ENCODE assay signal across 23 cellular contexts in genomic region chr2:10342245-10342951, GRCh38. TPM values are rescaled to one million over a fixed set of nuclear protein-coding genes. Genes with fewer than 3 reads are reported as not detected.
DNase-seq lines count a peak whose midpoint lies in the region; ATAC-seq, FAIRE-seq and TF ChIP-seq lines count a peak whose summit lies in the region.
"Had no signal": no experiment of that assay in that cellular context is flagged by ENCODE, and none has a peak within 500 bp of the region (broad histone marks: within the 10 kb centered on the region; RNA-seq: fewer than 3 reads in every experiment).

No MANE protein-coding gene starts in this region.

- peak overlapping the region; percentile 8 for H3K27ac ChIP-seq in left ventricle myocardium inferior (replicated peaks)
- H3K27ac ChIP-seq in pancreas = peak overlapping the region in 1 of 4 donors; percentile 28
- H3K27ac ChIP-seq: adrenal gland, breast epithelium, foreskin keratinocyte, stomach had no signal

- intact Hi-C loops in left ventricle myocardium inferior (cut with micrococcal nuclease) (no loop called here), cardiac septum (cut with DNase I) (no loop called here), pancreas (cut with DNase I) (no loop called here), left colon (cut with DNase I, micrococcal nuclease) (no loop called here)

- ATAC-seq in pancreas (peak in 3 of 4 donors; percentile 38 to 49 (median 38)), left colon (no peak), GM21825 (IDR thresholded peaks at IDR 0.05; ENCODE audit: unreplicated experiment) (no peak)
- ATAC-seq: foreskin keratinocyte, T-helper 17 cell had no signal

- H3K4me1 ChIP-seq in left ventricle myocardium inferior = peaks cover 52% of the 10 kb centered on the region
- H3K4me1 ChIP-seq in pancreas = peaks cover 6 to 21% (median 15%) of the 10 kb centered on the region in 3 donors
- H3K4me1 ChIP-seq: breast epithelium had no signal

- WGBS in pancreas, 2 donors = 58 to 73% methylated on average over 18 of the region's 18 CpGs

- DNase-seq in left ventricle myocardium inferior (no peak), cardiac septum (ENCODE audit: low spot score) (no peak), fibroblast of mammary gland (ENCODE audit: low read depth) (peak; percentile 38), pancreas (peak in 1 of 6 donors; percentile 45), NCI-H187 (lab: John Stamatoyannopoulos, UW) (no peak), left colon (no peak), KG1 (lab: John Stamatoyannopoulos, UW) (no peak)
- DNase-seq: activated CD8-positive, alpha-beta memory T cell treated with anti-CD3 and anti-CD28 coated beads, Interleukin-2, amount 50 U/mL, for 4 hours; activated effector memory CD4-positive, alpha-beta T cell treated with anti-CD3 and anti-CD28 coated beads, Interleukin-2, amount 50 U/mL, for 16 hours; adrenal gland; dermis blood vessel endothelial cell; foreskin keratinocyte; GDM1; hippocampal formation; IMR-90; NCI-H2227 treated with DMSO at 0.1 percent for 48 hours; SIG-M5; stimulated activated CD4-positive, alpha-beta T cell treated with anti-CD3 and anti-CD28 coated beads, Interleukin-4, amount 100 ng/mL, for 4 hours; stomach; T-helper 17 cell had no signal

- no peak overlapping the region for H3K4me3 ChIP-seq in left ventricle myocardium inferior
- no peak overlapping the region for H3K4me3 ChIP-seq in fibroblast of mammary gland (ENCODE audit: control insufficient read depth, low read depth, low read length)
- H3K4me3 ChIP-seq in pancreas = no peak overlapping the region
- H3K4me3 ChIP-seq: adrenal gland, breast epithelium, stomach had no signal

- no peak for TF ChIP-seq CTCF in left ventricle myocardium inferior (IDR thresholded peaks at IDR 0.05; ENCODE audit: borderline replicate concordance)
- no peak for TF ChIP-seq CTCF in fibroblast of mammary gland (conservative IDR thresholded peaks at IDR 0.05; ENCODE audit: control insufficient read depth, insufficient read depth, low read depth, low read length)
- TF ChIP-seq CTCF in pancreas (IDR thresholded peaks at IDR 0.05) = no peak

- no peaks in the 10 kb centered on the region for H3K27me3 ChIP-seq in left ventricle myocardium inferior (ENCODE audit: low read depth)
- H3K27me3 ChIP-seq in pancreas = no peaks in the 10 kb centered on the region
- H3K27me3 ChIP-seq: adrenal gland, breast epithelium, foreskin keratinocyte, stomach had no signal

- no peaks in the 10 kb centered on the region for H3K36me3 ChIP-seq in left ventricle myocardium inferior
- H3K36me3 ChIP-seq in pancreas = no peaks in the 10 kb centered on the region
- H3K36me3 ChIP-seq: adrenal gland, breast epithelium had no signal

- no peaks in the 10 kb centered on the region for H3K9me3 ChIP-seq in left ventricle myocardium inferior (replicated peaks)
- no peaks in the 10 kb centered on the region for H3K9me3 ChIP-seq in pancreas
- H3K9me3 ChIP-seq: adrenal gland, breast epithelium, stomach had no signal

- FAIRE-seq in pancreas (lab: Jason Lieb, UNC) = no peak
- FAIRE-seq: islet of Langerhans had no signal

RNA-seq across cellular contexts. Expression of gene HPCAL1, which starts 39.7 kb away (rescaled TPM):
- 29.4 TPM for total RNA-seq in left ventricle myocardium inferior
- total RNA-seq in cardiac septum = 21.6 TPM
- 10 to 100 TPM; 24.3 to 32.7 (median 26.8) TPM for total RNA-seq in pancreas
- polyA plus RNA-seq in pancreas = 10 to 100 TPM; 22.1 to 27.3 TPM
- total RNA-seq in left colon = 10 to 100 TPM; 73.1 to 85.7 TPM

Comparison
In these comparisons a context has a peak if more than half of its experiments do, and no peak if none do; other contexts are left out.
1. ATAC-seq: peak in pancreas (3 of 4); none in left colon (single experiment) and GM21825 (single experiment).